ENCODE assay signal across 1 cellular context in the genomic region with DNA sequence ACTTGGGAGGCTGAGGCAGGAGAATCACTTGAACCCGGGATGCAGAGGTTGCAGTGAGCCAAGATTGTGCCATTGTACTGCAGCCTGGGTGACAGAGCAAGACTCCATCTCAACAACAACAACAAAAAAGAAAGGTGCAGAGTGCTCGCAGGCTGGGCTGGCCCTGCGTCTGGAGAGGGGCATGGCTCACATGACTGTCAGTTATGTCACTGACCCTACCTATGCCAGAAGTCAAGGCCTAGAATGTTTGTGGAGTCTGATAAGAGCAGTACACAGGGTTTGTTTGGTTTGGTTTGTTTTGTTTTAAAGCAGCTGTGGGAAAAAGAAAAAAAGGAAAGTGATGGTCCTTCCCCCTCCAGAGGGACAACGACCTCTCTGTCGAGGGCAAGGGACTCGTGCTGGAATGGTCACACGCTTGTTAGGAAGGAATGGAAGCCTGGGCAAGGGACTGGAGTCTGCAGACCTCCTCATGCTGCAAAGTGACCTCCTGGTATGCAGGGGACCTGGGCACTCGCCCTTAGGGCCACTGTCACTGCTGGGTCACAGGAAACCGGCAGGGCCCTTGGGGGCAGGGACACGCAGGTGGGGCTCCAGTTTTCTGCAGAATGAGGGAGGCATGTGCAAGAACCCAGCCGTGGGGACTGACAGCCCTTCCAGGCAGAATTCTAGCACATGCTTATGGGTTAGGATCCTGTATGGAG.
TF ChIP-seq lines count a peak whose summit lies in the region.

No MANE protein-coding gene starts in this region.

TF ChIP-seq in IMR-90, 13 proteins besides CTCF, POLR2A, EP300 and RAD21:
- no peak for TF ChIP-seq MXI1 (IDR thresholded peaks at IDR 0.05; ENCODE audit: borderline replicate concordance, low read depth, low read length)
- TF ChIP-seq NFE2L2 (IDR thresholded peaks at IDR 0.05; ENCODE audit: low read depth, low read length): no peak
- no peak for TF ChIP-seq MAZ (IDR thresholded peaks at IDR 0.05; ENCODE audit: borderline replicate concordance, low read depth, low read length)
- TF ChIP-seq CHD1 (IDR thresholded peaks at IDR 0.05; ENCODE audit: low read depth, low read length): no peak
- TF ChIP-seq, protein P1, sequence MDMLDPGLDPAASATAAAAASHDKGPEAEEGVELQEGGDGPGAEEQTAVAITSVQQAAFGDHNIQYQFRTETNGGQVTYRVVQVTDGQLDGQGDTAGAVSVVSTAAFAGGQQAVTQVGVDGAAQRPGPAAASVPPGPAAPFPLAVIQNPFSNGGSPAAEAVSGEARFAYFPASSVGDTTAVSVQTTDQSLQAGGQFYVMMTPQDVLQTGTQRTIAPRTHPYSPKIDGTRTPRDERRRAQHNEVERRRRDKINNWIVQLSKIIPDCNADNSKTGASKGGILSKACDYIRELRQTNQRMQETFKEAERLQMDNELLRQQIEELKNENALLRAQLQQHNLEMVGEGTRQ (IDR thresholded peaks at IDR 0.05; ENCODE audit: low read depth, low read length): no peak
- TF ChIP-seq RFX5 (IDR thresholded peaks at IDR 0.05; ENCODE audit: low read depth, low read length): no peak
- no peak for TF ChIP-seq RCOR1 (IDR thresholded peaks at IDR 0.05; ENCODE audit: insufficient replicate concordance, low read length)
- no peak for TF ChIP-seq MAFK (IDR thresholded peaks at IDR 0.05; ENCODE audit: low read depth, low read length)
- no peak for TF ChIP-seq FOS (IDR thresholded peaks at IDR 0.05; ENCODE audit: low read depth, low read length)
- TF ChIP-seq, protein P2, sequence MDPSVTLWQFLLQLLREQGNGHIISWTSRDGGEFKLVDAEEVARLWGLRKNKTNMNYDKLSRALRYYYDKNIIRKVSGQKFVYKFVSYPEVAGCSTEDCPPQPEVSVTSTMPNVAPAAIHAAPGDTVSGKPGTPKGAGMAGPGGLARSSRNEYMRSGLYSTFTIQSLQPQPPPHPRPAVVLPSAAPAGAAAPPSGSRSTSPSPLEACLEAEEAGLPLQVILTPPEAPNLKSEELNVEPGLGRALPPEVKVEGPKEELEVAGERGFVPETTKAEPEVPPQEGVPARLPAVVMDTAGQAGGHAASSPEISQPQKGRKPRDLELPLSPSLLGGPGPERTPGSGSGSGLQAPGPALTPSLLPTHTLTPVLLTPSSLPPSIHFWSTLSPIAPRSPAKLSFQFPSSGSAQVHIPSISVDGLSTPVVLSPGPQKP (IDR thresholded peaks at IDR 0.05; ENCODE audit: borderline replicate concordance, low read depth, low read length): no peak
- TF ChIP-seq CEBPB (IDR thresholded peaks at IDR 0.05; ENCODE audit: low read depth, low read length): no peak
- TF ChIP-seq BHLHE40 (IDR thresholded peaks at IDR 0.05; ENCODE audit: low read depth, low read length): no peak
- no peak for TF ChIP-seq SMC3 (IDR thresholded peaks at IDR 0.05; ENCODE audit: low read depth, low read length)
